Comparison of ENCODE assay signal across 8 cellular contexts in genomic region chr11:113305440-113306336, GRCh38. TPM values are rescaled to one million over a fixed set of nuclear protein-coding genes. Genes with fewer than 3 reads are reported as not detected.
A peak's percentile ranks its signal among the peaks of the same experiment; 100 is the strongest.
DNase-seq lines count a peak whose midpoint lies in the region; TF ChIP-seq lines count a peak whose summit lies in the region.

No MANE protein-coding gene starts in this region.

- no peak overlapping the region for H3K27ac ChIP-seq in caudate nucleus (ENCODE audit: low read depth, low read length)

- peaks cover 7% of the 10 kb centered on the region for H3K4me1 Mint-ChIP-seq in HFFc6 (ENCODE audit: low read depth)

- peaks cover 6% of the 10 kb centered on the region; the same call in 1 of the 2 replicates for H3K27me3 Mint-ChIP-seq in HFFc6 (ENCODE audit: insufficient read depth)

- H3K4me3 Mint-ChIP-seq in HFFc6: no peak overlapping the region

- peak; percentile 95 for TF ChIP-seq CTCF in HFFc6 (IDR thresholded peaks at IDR 0.05)

- no peaks in the 10 kb centered on the region for H3K9me3 Mint-ChIP-seq in HFFc6

- no peak overlapping the region for H3K27ac Mint-ChIP-seq in HFFc6

- DNase-seq in GM03348 (ENCODE audit: low spot score) (peak; percentile 88), HFFc6 (peak; percentile 59), NCI-H2107 (lab: John Stamatoyannopoulos, UW) (peak; percentile 38), caudate nucleus (lab: John Stamatoyannopoulos, UW) (peak in 58 of 61 donors; percentile 2 to 89 (median 57)), left kidney (ENCODE audit: low read depth, low spot score) (peak; percentile 88), epidermal melanocyte (ENCODE audit: insufficient read length, low spot score) (no peak)
- peak; percentile 41 to 55 (median 54) for DNase-seq in activated CD4-positive, CD25-positive, alpha-beta regulatory T cell (lab: John Stamatoyannopoulos, UW)
- peak; percentile 73 for DNase-seq in stimulated activated CD4-positive, alpha-beta T cell treated with anti-CD3 and anti-CD28 coated beads, Interleukin-4, amount 100 ng/mL, for 24 hours

- no peaks in the 10 kb centered on the region for H3K36me3 Mint-ChIP-seq in HFFc6 (ENCODE audit: low read depth)

RNA-seq across cellular contexts. Expression of gene TTC12, which starts 8.7 kb away (rescaled TPM):
- total RNA-seq in HFFc6 (2021; fragmentation: NEBNext Ultra II Directional; extraction: Animal tissue kit (Norgen Biotek cat#: 25700)): 10 to 100 TPM in 2 of 6 experiments, 1 to 10 TPM in 4; 7.4 to 11.4 (median 9.5) TPM
